Comparison of ENCODE assay signal across 27 cellular contexts in genomic region chr21:44582980-44583799, GRCh38. TPM values are rescaled to one million over a fixed set of nuclear protein-coding genes. Genes with fewer than 3 reads are reported as not detected.
DNase-seq lines count a peak whose midpoint lies in the region; ATAC-seq, FAIRE-seq and TF ChIP-seq lines count a peak whose summit lies in the region.
"Had no signal": no experiment of that assay in that cellular context is flagged by ENCODE, and none has a peak within 500 bp of the region (broad histone marks: within the 10 kb centered on the region; RNA-seq: fewer than 3 reads in every experiment).

No MANE protein-coding gene starts in this region.

- no peak for FAIRE-seq in D721Med (lab: Jason Lieb, UNC)
- FAIRE-seq: GM18507 had no signal

- no peak for ATAC-seq in HG02938 (IDR thresholded peaks at IDR 0.05; ENCODE audit: unreplicated experiment)

- intact Hi-C loops in posterior vena cava (cut with DNase I), result no loop called here

- DNase-seq in DMS 273 (lab: John Stamatoyannopoulos, UW; ENCODE audit: unreplicated experiment), result peak; percentile 54
- no peak for DNase-seq in DMS 273 treated with DMSO at 0.1 percent for 48 hours (lab: John Stamatoyannopoulos, UW)
- peak; percentile 47 for DNase-seq in NCI-H2227 (lab: John Stamatoyannopoulos, UW; ENCODE audit: unreplicated experiment)
- peak; percentile 2 for DNase-seq in choroid plexus epithelial cell (ENCODE audit: low read depth)
- peak; percentile 26 for DNase-seq in posterior vena cava (ENCODE audit: low spot score)
- no peak for DNase-seq in D721Med (ENCODE audit: insufficient read length, low spot score)
- DNase-seq in COLO829 (ENCODE audit: low spot score), result no peak
- DNase-seq: 8988T; BE2C; Caco-2; cerebellar nuclear complex; effector memory CD8-positive, alpha-beta T cell; HCEC 1CT; NCI-H1105 treated with DMSO at 0.1 percent for 48 hours; NCI-H446; spleen; stomach; SW 1271 had no signal

- no peak overlapping the region for H3K4me3 ChIP-seq in choroid plexus epithelial cell (ENCODE audit: low read depth, low read length)
- H3K4me3 ChIP-seq: ascending aorta, spleen, stomach had no signal

- TF ChIP-seq CTCF in choroid plexus epithelial cell (conservative IDR thresholded peaks at IDR 0.05; ENCODE audit: low read depth, low read length) (no peak), D721Med (IDR thresholded peaks at IDR 0.05; ENCODE audit: insufficient read depth, missing control alignments) (no peak)

RNA-seq across cellular contexts. Expression of gene KRTAP10-5, which starts 2.8 kb away (rescaled TPM):
- total RNA-seq in posterior vena cava, result not detected
- total RNA-seq: activated CD4-positive, alpha-beta T cell treated with anti-CD3 and anti-CD28 coated beads for 36 hours; activated naive CD4-positive, alpha-beta T cell treated with anti-CD3 and anti-CD28 coated beads, Interleukin-2, amount 50 U/mL, for 72 hours; activated T-cell treated with anti-CD3 and anti-CD28 coated beads, Interleukin-2, amount 50 U/mL, for 72 hours; ascending aorta; Caco-2; liver; mononuclear cell; neural crest cell; spleen; stomach had no signal

RNA-seq across cellular contexts. Expression of gene KRTAP10-6, which starts 9.1 kb away (rescaled TPM):
- not detected for total RNA-seq in posterior vena cava
- total RNA-seq: activated CD4-positive, alpha-beta T cell treated with anti-CD3 and anti-CD28 coated beads for 36 hours; activated naive CD4-positive, alpha-beta T cell treated with anti-CD3 and anti-CD28 coated beads, Interleukin-2, amount 50 U/mL, for 72 hours; activated T-cell treated with anti-CD3 and anti-CD28 coated beads, Interleukin-2, amount 50 U/mL, for 72 hours; ascending aorta; Caco-2; liver; mononuclear cell; neural crest cell; spleen; stomach had no signal

RNA-seq across cellular contexts. Expression of gene KRTAP10-4, which starts 9.7 kb away (rescaled TPM):
- total RNA-seq in posterior vena cava, result not detected
- total RNA-seq: activated CD4-positive, alpha-beta T cell treated with anti-CD3 and anti-CD28 coated beads for 36 hours; activated naive CD4-positive, alpha-beta T cell treated with anti-CD3 and anti-CD28 coated beads, Interleukin-2, amount 50 U/mL, for 72 hours; activated T-cell treated with anti-CD3 and anti-CD28 coated beads, Interleukin-2, amount 50 U/mL, for 72 hours; ascending aorta; Caco-2; liver; mononuclear cell; neural crest cell; spleen; stomach had no signal

RNA-seq across cellular contexts. Expression of gene KRTAP10-7, which starts 17.2 kb away (rescaled TPM):
- total RNA-seq in posterior vena cava, result not detected
- total RNA-seq: activated CD4-positive, alpha-beta T cell treated with anti-CD3 and anti-CD28 coated beads for 36 hours; activated naive CD4-positive, alpha-beta T cell treated with anti-CD3 and anti-CD28 coated beads, Interleukin-2, amount 50 U/mL, for 72 hours; activated T-cell treated with anti-CD3 and anti-CD28 coated beads, Interleukin-2, amount 50 U/mL, for 72 hours; ascending aorta; Caco-2; liver; mononuclear cell; neural crest cell; spleen; stomach had no signal

RNA-seq across cellular contexts. Expression of gene KRTAP10-3, which starts 24.6 kb away (rescaled TPM):
- total RNA-seq in posterior vena cava, result not detected
- total RNA-seq: activated CD4-positive, alpha-beta T cell treated with anti-CD3 and anti-CD28 coated beads for 36 hours; activated naive CD4-positive, alpha-beta T cell treated with anti-CD3 and anti-CD28 coated beads, Interleukin-2, amount 50 U/mL, for 72 hours; activated T-cell treated with anti-CD3 and anti-CD28 coated beads, Interleukin-2, amount 50 U/mL, for 72 hours; ascending aorta; Caco-2; liver; mononuclear cell; neural crest cell; spleen; stomach had no signal

Comparison
In these comparisons a context has a peak if more than half of its experiments do, and no peak if none do; other contexts are left out.
1. DNase-seq: peak in DMS 273 (single experiment), NCI-H2227 (single experiment), choroid plexus epithelial cell (single experiment) and posterior vena cava (single experiment); none in DMS 273 treated with DMSO at 0.1 percent for 48 hours (single experiment), D721Med (single experiment) and COLO829 (single experiment).